ENCODE assay signal across 29 cellular contexts in genomic region chr11:86972734-86973133, GRCh38.
"Had no signal": no experiment of that assay in that cellular context is flagged by ENCODE, and none has a peak within 500 bp of the region (broad histone marks: within the 10 kb centered on the region; RNA-seq: fewer than 3 reads in every experiment).

No MANE protein-coding gene starts in this region.

- H3K27ac ChIP-seq: stomach, suprapubic skin, testis, thoracic aorta, thyroid gland, tibial artery, tibial nerve, transverse colon, upper lobe of left lung, upper lobe of right lung, uterus, vagina had no signal

- H3K27me3 ChIP-seq: stomach, suprapubic skin, testis, thyroid gland, tibial artery, tibial nerve, transverse colon, upper lobe of left lung, upper lobe of right lung, uterus, vagina had no signal

- H3K4me3 ChIP-seq: stomach, suprapubic skin, testis, thoracic aorta, thyroid gland, tibial artery, tibial nerve, transverse colon, upper lobe of left lung, upper lobe of right lung, uterus, vagina had no signal

- FAIRE-seq: urothelium cell line had no signal

- H3K9me3 ChIP-seq: testis, thyroid gland, vagina had no signal

- H3K4me3 Mint-ChIP-seq: stimulated activated effector memory CD8-positive, alpha-beta T cell treated with anti-CD3 and anti-CD28 coated beads, Interleukin-12 subunit alpha, Interleukin-12 subunit beta, amount 100 ng/mL, for 72 hours; stimulated activated memory B cell treated with anti-CD40 and anti-IgM and Interleukin-4, amounts not matched to agents 10 μg/mL and 1 μg/mL and 100 μg/mL, for 72 hours; stimulated activated naive B cell treated with anti-CD40 and anti-IgM and Interleukin-4, amounts not matched to agents 10 μg/mL and 1 μg/mL and 100 μg/mL, for 72 hours; stimulated activated naive CD8-positive, alpha-beta T cell treated with anti-CD3 and anti-CD28 coated beads, Interleukin-15, amount 100 ng/mL, for 72 hours; stimulated activated naive CD8-positive, alpha-beta T cell treated with anti-CD3 and anti-CD28 coated beads, Interleukin-15, Interleukin-2, amounts not matched to agents 100 ng/mL and 50 ng/mL, for 24 hours; type B pancreatic cell had no signal

- H3K4me1 Mint-ChIP-seq: stimulated activated effector memory CD8-positive, alpha-beta T cell treated with anti-CD3 and anti-CD28 coated beads, Interleukin-12 subunit alpha, Interleukin-12 subunit beta, amount 100 ng/mL, for 72 hours; stimulated activated memory B cell treated with anti-CD40 and anti-IgM and Interleukin-4, amounts not matched to agents 10 μg/mL and 1 μg/mL and 100 μg/mL, for 72 hours; stimulated activated naive B cell treated with anti-CD40 and anti-IgM and Interleukin-4, amounts not matched to agents 10 μg/mL and 1 μg/mL and 100 μg/mL, for 72 hours; stimulated activated naive CD8-positive, alpha-beta T cell treated with anti-CD3 and anti-CD28 coated beads, Interleukin-15, amount 100 ng/mL, for 72 hours had no signal

- H3K36me3 Mint-ChIP-seq: stimulated activated effector memory CD8-positive, alpha-beta T cell treated with anti-CD3 and anti-CD28 coated beads, Interleukin-12 subunit alpha, Interleukin-12 subunit beta, amount 100 ng/mL, for 72 hours; type B pancreatic cell had no signal

- DNase-seq: stimulated activated CD4-positive, alpha-beta T cell treated with anti-CD3 and anti-CD28 coated beads, Interleukin-2, amount 100 ng/mL, for 48 hours; stimulated activated CD4-positive, alpha-beta T cell treated with anti-CD3 and anti-CD28 coated beads, Interleukin-4, amount 100 ng/mL, for 1 hour; stimulated activated CD4-positive, alpha-beta T cell treated with anti-CD3 and anti-CD28 coated beads, Interleukin-4, amount 100 ng/mL, for 24 hours; stimulated activated CD4-positive, alpha-beta T cell treated with anti-CD3 and anti-CD28 coated beads, Interleukin-4, amount 100 ng/mL, for 4 hours; stimulated activated CD8-positive, alpha-beta memory T cell treated with anti-CD3 and anti-CD28 coated beads, Interleukin-4, amount 100 ng/mL, for 48 hours; stimulated activated naive B cell treated with anti-CD40 and anti-IgM and Interleukin-4, amounts not matched to agents 10 μg/mL and 1 μg/mL and 100 μg/mL, for 72 hours; stimulated activated naive CD4-positive, alpha-beta T cell; stimulated activated naive CD4-positive, alpha-beta T cell treated with Interleukin-2 at 50 U/mL for 16 hours; stimulated activated naive CD8-positive, alpha-beta T cell treated with anti-CD3 and anti-CD28 coated beads, Interleukin-15, amount 100 ng/mL, for 72 hours; stimulated activated naive CD8-positive, alpha-beta T cell treated with anti-CD3 and anti-CD28 coated beads, Interleukin-15, Interleukin-2, amounts not matched to agents 100 U/mL and 50 U/mL, for 24 hours; stomach; substantia nigra; testis; thyroid gland; tibial artery; transverse colon; trophoblast cell; upper lobe of left lung; upper lobe of right lung; uterus had no signal

- H3K27me3 Mint-ChIP-seq: type B pancreatic cell had no signal

- H3K4me1 ChIP-seq: stomach, suprapubic skin, thyroid gland, transverse colon, upper lobe of right lung, uterus, vagina had no signal

- ATAC-seq: stimulated activated effector memory CD8-positive, alpha-beta T cell treated with anti-CD3 and anti-CD28 coated beads, Interleukin-12 subunit alpha, Interleukin-12 subunit beta, amount 100 ng/mL, for 72 hours; stimulated activated memory B cell treated with anti-CD40 and anti-IgM and Interleukin-4, amounts not matched to agents 10 μg/mL and 1 μg/mL and 100 μg/mL, for 72 hours; stimulated activated naive B cell treated with anti-CD40 and anti-IgM and Interleukin-4, amounts not matched to agents 10 μg/mL and 1 μg/mL and 100 μg/mL, for 72 hours; stimulated activated naive CD8-positive, alpha-beta T cell treated with anti-CD3 and anti-CD28 coated beads, Interleukin-15, amount 100 ng/mL, for 72 hours; stimulated activated naive CD8-positive, alpha-beta T cell treated with anti-CD3 and anti-CD28 coated beads, Interleukin-15, Interleukin-2, amounts not matched to agents 100 U/mL and 50 U/mL, for 24 hours; upper lobe of right lung had no signal

- H3K27ac Mint-ChIP-seq: stimulated activated effector memory CD8-positive, alpha-beta T cell treated with anti-CD3 and anti-CD28 coated beads, Interleukin-12 subunit alpha, Interleukin-12 subunit beta, amount 100 ng/mL, for 72 hours; stimulated activated memory B cell treated with anti-CD40 and anti-IgM and Interleukin-4, amounts not matched to agents 10 μg/mL and 1 μg/mL and 100 μg/mL, for 72 hours; stimulated activated naive B cell treated with anti-CD40 and anti-IgM and Interleukin-4, amounts not matched to agents 10 μg/mL and 1 μg/mL and 100 μg/mL, for 72 hours; stimulated activated naive CD8-positive, alpha-beta T cell treated with anti-CD3 and anti-CD28 coated beads, Interleukin-15, amount 100 ng/mL, for 72 hours; stimulated activated naive CD8-positive, alpha-beta T cell treated with anti-CD3 and anti-CD28 coated beads, Interleukin-15, Interleukin-2, amounts not matched to agents 100 ng/mL and 50 ng/mL, for 24 hours; type B pancreatic cell had no signal

- H3K36me3 ChIP-seq: stomach, suprapubic skin, thoracic aorta, thyroid gland, tibial artery, tibial nerve, transverse colon, upper lobe of left lung, upper lobe of right lung, uterus, vagina had no signal
